ENCODE assay signal across 8 cellular contexts in genomic region chr7:44633254-44634186, GRCh38. TPM values are rescaled to one million over a fixed set of nuclear protein-coding genes. Genes with fewer than 3 reads are reported as not detected.
DNase-seq lines count a peak whose midpoint lies in the region; ATAC-seq, FAIRE-seq and TF ChIP-seq lines count a peak whose summit lies in the region.

No MANE protein-coding gene starts in this region.

- no peaks in the 10 kb centered on the region for H3K27me3 Mint-ChIP-seq in activated T-helper 2 cell treated with anti-CD3 and anti-CD28 coated beads, Interferon-gamma antibody, Interleukin-2, Interleukin-4, amounts not matched to agents 10 μg/mL and 5 μg/mL and 100 μg/mL, durations not matched to agents 14 hours and 24 hours and 36 hours (ENCODE audit: low read depth)
- no peaks in the 10 kb centered on the region for H3K27me3 Mint-ChIP-seq in endodermal cell (ENCODE audit: insufficient read depth)

- no peak overlapping the region for H3K9ac ChIP-seq in endodermal cell (ENCODE audit: extremely low read depth, low read length, poor library complexity, severe bottlenecking)

- no peak for DNase-seq in GM12891 (ENCODE audit: insufficient read length, low spot score)
- peak; percentile 67 for DNase-seq in HCEC 1CT
- DNase-seq in NCI-H2029 treated with DMSO at 0.1 percent for 48 hours (lab: John Stamatoyannopoulos, UW), result peak; percentile 77
- DNase-seq in activated T-helper 2 cell treated with anti-CD3 and anti-CD28 coated beads, Interferon-gamma antibody, Interleukin-2, Interleukin-4, amounts not matched to agents 10 μg/mL and 5 μg/mL and 100 μg/mL, durations not matched to agents 14 hours and 24 hours and 36 hours (ENCODE audit: low spot score), result peak; percentile 63
- peak; percentile 42 for DNase-seq in foreskin melanocyte
- peak; percentile 70 for DNase-seq in sciatic nerve (ENCODE audit: low spot score)
- no peak for DNase-seq in COR-L47 (lab: John Stamatoyannopoulos, UW)
- no peak for DNase-seq in endodermal cell

- ATAC-seq in sciatic nerve, result peak; percentile 79

- TF ChIP-seq POLR2A in GM12891 (IDR thresholded peaks at IDR 0.05; ENCODE audit: low read depth, low read length), result peak; percentile 26; the same call in 1 of the 2 replicates

- no peak for TF ChIP-seq CTCF in endodermal cell (conservative IDR thresholded peaks at IDR 0.05)

- H3K4me3 ChIP-seq in endodermal cell (ENCODE audit: low read length), result no peak overlapping the region

- no peak overlapping the region for H3K27ac ChIP-seq in endodermal cell (ENCODE audit: low read depth, low read length)

- peaks cover 54% of the 10 kb centered on the region for H3K36me3 Mint-ChIP-seq in activated T-helper 2 cell treated with anti-CD3 and anti-CD28 coated beads, Interferon-gamma antibody, Interleukin-2, Interleukin-4, amounts not matched to agents 10 μg/mL and 5 μg/mL and 100 μg/mL, durations not matched to agents 14 hours and 24 hours and 36 hours (ENCODE audit: low read depth)
- peaks cover 17% of the 10 kb centered on the region for H3K36me3 Mint-ChIP-seq in endodermal cell (ENCODE audit: low read depth)

- peak; percentile 81 for FAIRE-seq in GM12891 (lab: Jason Lieb, UNC)

- peak overlapping the region; percentile 89 for H3K27ac Mint-ChIP-seq in activated T-helper 2 cell treated with anti-CD3 and anti-CD28 coated beads, Interferon-gamma antibody, Interleukin-2, Interleukin-4, amounts not matched to agents 10 μg/mL and 5 μg/mL and 100 μg/mL, durations not matched to agents 14 hours and 24 hours and 36 hours
- no peak overlapping the region for H3K27ac Mint-ChIP-seq in endodermal cell

- intact Hi-C loops in activated T-helper 2 cell treated with anti-CD3 and anti-CD28 coated beads, Interferon-gamma antibody, Interleukin-2, Interleukin-4, amounts not matched to agents 10 μg/mL and 5 μg/mL and 100 μg/mL, durations not matched to agents 14 hours and 24 hours and 36 hours (cut with micrococcal nuclease), result loop anchor here (1.0 to 10.0 kb wide), 3 partner anchors 11 to 169 kb away; no protein-coding TSS in a partner anchor
- intact Hi-C loops in sciatic nerve (cut with DNase I), result no loop called here

- no peaks in the 10 kb centered on the region for H3K4me1 ChIP-seq in endodermal cell (ENCODE audit: control insufficient read depth, insufficient read depth, low read length)

- no peaks in the 10 kb centered on the region for H3K27me3 ChIP-seq in endodermal cell (ENCODE audit: control insufficient read depth, insufficient read depth, low read length, poor library complexity, severe bottlenecking)

- H3K9me3 ChIP-seq in endodermal cell (ENCODE audit: control insufficient read depth, low read length), result no peaks in the 10 kb centered on the region

- H3K9me3 Mint-ChIP-seq in activated T-helper 2 cell treated with anti-CD3 and anti-CD28 coated beads, Interferon-gamma antibody, Interleukin-2, Interleukin-4, amounts not matched to agents 10 μg/mL and 5 μg/mL and 100 μg/mL, durations not matched to agents 14 hours and 24 hours and 36 hours, result no peaks in the 10 kb centered on the region
- H3K9me3 Mint-ChIP-seq in endodermal cell, result no peaks in the 10 kb centered on the region

- no peaks in the 10 kb centered on the region for H3K36me3 ChIP-seq in endodermal cell (ENCODE audit: control insufficient read depth, insufficient read depth, low read length)

- H3K4me3 Mint-ChIP-seq in activated T-helper 2 cell treated with anti-CD3 and anti-CD28 coated beads, Interferon-gamma antibody, Interleukin-2, Interleukin-4, amounts not matched to agents 10 μg/mL and 5 μg/mL and 100 μg/mL, durations not matched to agents 14 hours and 24 hours and 36 hours (ENCODE audit: low read depth), result peak overlapping the region; percentile 45
- H3K4me3 Mint-ChIP-seq in endodermal cell, result no peak overlapping the region

- WGBS in endodermal cell (ENCODE audit: insufficient coverage in 1 of 2, insufficient read length in 1 of 2), 2 experiments, result 93 to 98% methylated on average over 7 to 10 of the region's 10 CpGs

- H3K4me1 Mint-ChIP-seq in activated T-helper 2 cell treated with anti-CD3 and anti-CD28 coated beads, Interferon-gamma antibody, Interleukin-2, Interleukin-4, amounts not matched to agents 10 μg/mL and 5 μg/mL and 100 μg/mL, durations not matched to agents 14 hours and 24 hours and 36 hours (ENCODE audit: low read depth), result peaks cover 72% of the 10 kb centered on the region
- peaks cover 25% of the 10 kb centered on the region for H3K4me1 Mint-ChIP-seq in endodermal cell

TF ChIP-seq in GM12891, 5 proteins besides CTCF, POLR2A, EP300 and RAD21:
- peak; percentile 93 for TF ChIP-seq SPI1 (IDR thresholded peaks at IDR 0.05; ENCODE audit: low read depth, low read length)
- no peak for TF ChIP-seq PAX5 (IDR thresholded peaks at IDR 0.05; ENCODE audit: insufficient read depth, low read length, severe bottlenecking)
- TF ChIP-seq POU2F2 (IDR thresholded peaks at IDR 0.05; ENCODE audit: low read depth, low read length), result peak; percentile 59; the same call in 1 of the 2 replicates
- no peak for TF ChIP-seq POLR2AphosphoS5 (IDR thresholded peaks at IDR 0.05; ENCODE audit: low read depth, low read length)

RNA-seq across cellular contexts. Expression of gene OGDH, which starts 27.1 kb away (rescaled TPM):
- polyA plus RNA-seq in GM12891 (2012; ENCODE audit: low read depth, missing spikeins), result 42.5 TPM
- total RNA-seq in activated T-helper 2 cell treated with anti-CD3 and anti-CD28 coated beads, Interferon-gamma antibody, Interleukin-2, Interleukin-4, amounts not matched to agents 10 μg/mL and 5 μg/mL and 100 μg/mL, durations not matched to agents 14 hours and 24 hours and 36 hours, result 105 and 109 TPM in 2 replicates
- 91.3 TPM for total RNA-seq in sciatic nerve
- 10 to 100 TPM; 82.5 to 96.0 TPM for total RNA-seq in endodermal cell
- 42.6 TPM for polyA plus RNA-seq in endodermal cell (2013, experiment 1 of 2)
- polyA plus RNA-seq in endodermal cell (2013, experiment 2 of 2), result 42.7 TPM

RNA-seq across cellular contexts. Expression of gene TMED4, which starts 51.5 kb away (rescaled TPM):
- polyA plus RNA-seq in GM12891 (2012; ENCODE audit: low read depth, missing spikeins), result 32.4 TPM
- 70.3 and 75.1 TPM in 2 replicates for total RNA-seq in activated T-helper 2 cell treated with anti-CD3 and anti-CD28 coated beads, Interferon-gamma antibody, Interleukin-2, Interleukin-4, amounts not matched to agents 10 μg/mL and 5 μg/mL and 100 μg/mL, durations not matched to agents 14 hours and 24 hours and 36 hours
- total RNA-seq in sciatic nerve (67.9 TPM), endodermal cell (100 to 1,000 TPM in 1 of 2 donors, 10 to 100 TPM in 1; 75.4 to 109 TPM)
- 105 TPM for polyA plus RNA-seq in endodermal cell (2013, experiment 1 of 2)
- 95.6 TPM for polyA plus RNA-seq in endodermal cell (2013, experiment 2 of 2)

RNA-seq across cellular contexts. Expression of gene DDX56, which starts 59.8 kb away (rescaled TPM):
- 67.7 TPM for polyA plus RNA-seq in GM12891 (2012; ENCODE audit: low read depth, missing spikeins)
- 131 and 135 TPM in 2 replicates for total RNA-seq in activated T-helper 2 cell treated with anti-CD3 and anti-CD28 coated beads, Interferon-gamma antibody, Interleukin-2, Interleukin-4, amounts not matched to agents 10 μg/mL and 5 μg/mL and 100 μg/mL, durations not matched to agents 14 hours and 24 hours and 36 hours
- 58.4 TPM for total RNA-seq in sciatic nerve
- 10 to 100 TPM; 73.6 to 79.2 TPM for total RNA-seq in endodermal cell
- polyA plus RNA-seq in endodermal cell (2013, experiment 1 of 2), result 66.7 TPM
- polyA plus RNA-seq in endodermal cell (2013, experiment 2 of 2), result 57.5 TPM

Comparison
In these comparisons a context has a peak if more than half of its experiments do, and no peak if none do; other contexts are left out.
1. DNase-seq: peak in HCEC 1CT (single experiment), NCI-H2029 treated with DMSO at 0.1 percent for 48 hours (single experiment), activated T-helper 2 cell treated with anti-CD3 and anti-CD28 coated beads, Interferon-gamma antibody, Interleukin-2, Interleukin-4, amounts not matched to agents 10 μg/mL and 5 μg/mL and 100 μg/mL, durations not matched to agents 14 hours and 24 hours and 36 hours (single experiment), foreskin melanocyte (single experiment) and sciatic nerve (single experiment); none in GM12891 (single experiment), COR-L47 (single experiment) and endodermal cell (single experiment).